In the genomic region with DNA sequence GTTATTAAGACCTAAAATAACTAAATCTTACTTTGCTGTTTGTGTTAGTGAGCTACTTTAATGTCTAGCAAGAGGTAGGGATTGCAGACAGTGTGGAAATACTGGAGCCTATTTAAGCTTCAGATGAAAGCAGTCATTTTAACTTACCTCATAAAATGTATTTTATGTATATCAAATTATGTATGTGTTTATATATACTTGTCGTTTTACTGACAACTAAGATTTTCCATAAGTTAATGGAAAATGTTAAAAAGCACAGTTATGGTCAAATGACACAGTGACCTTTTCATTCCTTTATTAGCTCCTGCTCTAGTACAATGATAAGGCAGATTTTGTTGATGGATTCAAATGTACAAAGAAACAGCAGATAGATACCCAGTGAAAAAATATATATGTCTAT, we compare ENCODE assay signal across 19 cellular contexts.
"Had no signal": no experiment of that assay in that cellular context is flagged by ENCODE, and none has a peak within 500 bp of the region (broad histone marks: within the 10 kb centered on the region; RNA-seq: fewer than 3 reads in every experiment).

No MANE protein-coding gene starts in this region.

- H3K9me3 ChIP-seq: esophagus muscularis mucosa, SJSA1, thoracic aorta, upper lobe of left lung had no signal

- H2AFZ ChIP-seq: parathyroid adenoma had no signal

- ATAC-seq: activated T-cell treated with anti-CD3 and anti-CD28 coated beads, Interleukin-2, amount 50 U/mL, for 72 hours; sciatic nerve; stimulated activated naive B cell treated with anti-CD40 and anti-IgM and Interleukin-4, amounts not matched to agents 10 μg/mL and 1 μg/mL and 100 μg/mL, for 72 hours had no signal

- H3K4me3 Mint-ChIP-seq: activated CD4-positive, alpha-beta memory T cell treated with anti-CD3 and anti-CD28 coated beads for 36 hours; activated naive CD4-positive, alpha-beta T cell treated with anti-CD3 and anti-CD28 coated beads, Interleukin-2, amount 10 ng/mL, durations not matched to agents 7 days and 5 days; activated T-cell treated with anti-CD3 and anti-CD28 coated beads, Interleukin-2, amount 50 U/mL, for 72 hours; dendritic cell treated with granulocyte-macrophage colony-stimulating factor and Interleukin-4, amounts not matched to agents 40 ng/mL and 50 ng/mL, for 4 days; memory B cell; nephron progenitor cell; stimulated activated naive B cell treated with anti-CD40 and anti-IgM and Interleukin-4, amounts not matched to agents 10 μg/mL and 1 μg/mL and 100 μg/mL, for 72 hours had no signal

- H3K4me3 ChIP-seq: esophagus muscularis mucosa, SJSA1, thoracic aorta, upper lobe of left lung had no signal

- H3K27me3 Mint-ChIP-seq: activated CD4-positive, alpha-beta memory T cell treated with anti-CD3 and anti-CD28 coated beads for 36 hours; activated naive CD4-positive, alpha-beta T cell treated with anti-CD3 and anti-CD28 coated beads, Interleukin-2, amount 10 ng/mL, durations not matched to agents 7 days and 5 days; dendritic cell treated with granulocyte-macrophage colony-stimulating factor and Interleukin-4, amounts not matched to agents 40 ng/mL and 50 ng/mL, for 4 days; memory B cell; stimulated activated naive B cell treated with anti-CD40 and anti-IgM and Interleukin-4, amounts not matched to agents 10 μg/mL and 1 μg/mL and 100 μg/mL, for 72 hours had no signal

- H3K9me3 Mint-ChIP-seq: activated CD4-positive, alpha-beta memory T cell treated with anti-CD3 and anti-CD28 coated beads for 36 hours; activated naive CD4-positive, alpha-beta T cell treated with anti-CD3 and anti-CD28 coated beads, Interleukin-2, amount 10 ng/mL, durations not matched to agents 7 days and 5 days; activated T-cell treated with anti-CD3 and anti-CD28 coated beads, Interleukin-2, amount 50 U/mL, for 72 hours; dendritic cell treated with granulocyte-macrophage colony-stimulating factor and Interleukin-4, amounts not matched to agents 40 ng/mL and 50 ng/mL, for 4 days; memory B cell; stimulated activated naive B cell treated with anti-CD40 and anti-IgM and Interleukin-4, amounts not matched to agents 10 μg/mL and 1 μg/mL and 100 μg/mL, for 72 hours had no signal

- H3K36me3 ChIP-seq: esophagus muscularis mucosa, SJSA1, thoracic aorta, upper lobe of left lung had no signal

- DNase-seq: activated CD4-positive, alpha-beta memory T cell treated with anti-CD3 and anti-CD28 coated beads for 36 hours; activated CD4-positive, alpha-beta T cell treated with anti-CD3 and anti-CD28 coated beads for 48 hours; activated effector memory CD4-positive, alpha-beta T cell treated with Interleukin-2 at 50 U/mL for 16 hours; activated naive CD4-positive, alpha-beta T cell treated with anti-CD3 and anti-CD28 coated beads, Interleukin-2, amount 10 ng/mL, durations not matched to agents 7 days and 5 days; activated T-cell treated with anti-CD3 and anti-CD28 coated beads, Interleukin-2, amount 50 U/mL, for 72 hours; effector memory CD4-positive, alpha-beta T cell; nephron progenitor cell; stimulated activated CD4-positive, alpha-beta T cell treated with anti-CD3 and anti-CD28 coated beads, Interleukin-2, amount 100 ng/mL, for 48 hours; stimulated activated CD8-positive, alpha-beta memory T cell treated with anti-CD3 and anti-CD28 coated beads, Interleukin-4, amount 100 ng/mL, for 48 hours; stimulated activated naive B cell treated with anti-CD40 and anti-IgM and Interleukin-4, amounts not matched to agents 10 μg/mL and 1 μg/mL and 100 μg/mL, for 72 hours; T-helper 9 cell; upper lobe of left lung had no signal

- H3K4me1 Mint-ChIP-seq: activated naive CD4-positive, alpha-beta T cell treated with anti-CD3 and anti-CD28 coated beads, Interleukin-2, amount 10 ng/mL, durations not matched to agents 7 days and 5 days; nephron progenitor cell had no signal

- H3K27me3 ChIP-seq: esophagus muscularis mucosa, SJSA1, upper lobe of left lung had no signal

- H3K27ac ChIP-seq: esophagus muscularis mucosa, parathyroid adenoma, SJSA1, thoracic aorta, upper lobe of left lung had no signal

- H3K4me1 ChIP-seq: parathyroid adenoma, SJSA1 had no signal

- H3K9ac ChIP-seq: parathyroid adenoma had no signal

- H3K27ac Mint-ChIP-seq: activated CD4-positive, alpha-beta memory T cell treated with anti-CD3 and anti-CD28 coated beads for 36 hours; activated naive CD4-positive, alpha-beta T cell treated with anti-CD3 and anti-CD28 coated beads, Interleukin-2, amount 10 ng/mL, durations not matched to agents 7 days and 5 days; activated T-cell treated with anti-CD3 and anti-CD28 coated beads, Interleukin-2, amount 50 U/mL, for 72 hours; dendritic cell treated with granulocyte-macrophage colony-stimulating factor and Interleukin-4, amounts not matched to agents 40 ng/mL and 50 ng/mL, for 4 days; memory B cell; nephron progenitor cell; stimulated activated naive B cell treated with anti-CD40 and anti-IgM and Interleukin-4, amounts not matched to agents 10 μg/mL and 1 μg/mL and 100 μg/mL, for 72 hours had no signal
